ENCODE assay signal across 7 cellular contexts in genomic region chr4:176034498-176034897, GRCh38. TPM values are rescaled to one million over a fixed set of nuclear protein-coding genes. Genes with fewer than 3 reads are reported as not detected.
A peak's percentile ranks its signal among the peaks of the same experiment; 100 is the strongest.
DNase-seq lines count a peak whose midpoint lies in the region; ATAC-seq, FAIRE-seq and TF ChIP-seq lines count a peak whose summit lies in the region.

No MANE protein-coding gene starts in this region.

- DNase-seq in D721Med (ENCODE audit: insufficient read length, low spot score), result no peak
- peak; percentile 18 for DNase-seq in HTR-8/SVneo (ENCODE audit: insufficient read length, low spot score)
- peak; percentile 33 for DNase-seq in astrocyte (ENCODE audit: low read depth)
- peak; percentile 78 for DNase-seq in medulla oblongata (ENCODE audit: extremely low spot score)
- DNase-seq in NCI-H146 (lab: John Stamatoyannopoulos, UW), result no peak
- no peak for DNase-seq in cerebellar nuclear complex (lab: John Stamatoyannopoulos, UW)

- H3K9ac ChIP-seq in astrocyte (ENCODE audit: low read length), result peak overlapping the region; percentile 10

- no peaks in the 10 kb centered on the region for H3K79me2 ChIP-seq in astrocyte (ENCODE audit: insufficient read depth, low read length)

- no peaks in the 10 kb centered on the region for H3K27me3 Mint-ChIP-seq in astrocyte (ENCODE audit: low read depth, unreplicated experiment)
- H3K27me3 Mint-ChIP-seq in activated T-helper 17 cell treated with anti-CD3 and anti-CD28 coated beads, Interleukin-2, amount 50 U/mL, for 72 hours, result peaks cover 6% of the 10 kb centered on the region

- no peaks in the 10 kb centered on the region for H3K27me3 ChIP-seq in astrocyte (ENCODE audit: insufficient read depth, low read length)

- H3K4me1 ChIP-seq in astrocyte (ENCODE audit: insufficient read depth, low read length), result no peaks in the 10 kb centered on the region

- H3K36me3 Mint-ChIP-seq in astrocyte (ENCODE audit: low read depth, unreplicated experiment), result no peaks in the 10 kb centered on the region
- H3K36me3 Mint-ChIP-seq in activated T-helper 17 cell treated with anti-CD3 and anti-CD28 coated beads, Interleukin-2, amount 50 U/mL, for 72 hours (ENCODE audit: low read depth), result no peaks in the 10 kb centered on the region

- H3K36me3 ChIP-seq in astrocyte (ENCODE audit: insufficient read depth, low read length), result no peaks in the 10 kb centered on the region

- H2AFZ ChIP-seq in astrocyte (ENCODE audit: low read depth, low read length), result no peak overlapping the region

- peaks cover 2% of the 10 kb centered on the region for H3K9me3 Mint-ChIP-seq in astrocyte (ENCODE audit: unreplicated experiment)
- no peaks in the 10 kb centered on the region for H3K9me3 Mint-ChIP-seq in activated T-helper 17 cell treated with anti-CD3 and anti-CD28 coated beads, Interleukin-2, amount 50 U/mL, for 72 hours

- no peak overlapping the region for H3K4me2 ChIP-seq in astrocyte (ENCODE audit: low read length)

- ATAC-seq in activated T-helper 17 cell treated with anti-CD3 and anti-CD28 coated beads, Interleukin-2, amount 50 U/mL, for 72 hours (replicated peaks), result no peak

- H3K4me3 Mint-ChIP-seq in astrocyte (ENCODE audit: unreplicated experiment), result no peak overlapping the region
- no peak overlapping the region for H3K4me3 Mint-ChIP-seq in activated T-helper 17 cell treated with anti-CD3 and anti-CD28 coated beads, Interleukin-2, amount 50 U/mL, for 72 hours

- no peak overlapping the region for H3K4me3 ChIP-seq in astrocyte (ENCODE audit: insufficient read depth, low read depth, low read length)

- peak; percentile 68 for TF ChIP-seq CTCF in D721Med (IDR thresholded peaks at IDR 0.05; ENCODE audit: insufficient read depth, missing control alignments)
- peak; percentile 8 for TF ChIP-seq CTCF in astrocyte (IDR thresholded peaks at IDR 0.05; ENCODE audit: insufficient read depth, low read depth, low read length)

- no peaks in the 10 kb centered on the region for H3K4me1 Mint-ChIP-seq in astrocyte (ENCODE audit: low read depth, unreplicated experiment)
- H3K4me1 Mint-ChIP-seq in activated T-helper 17 cell treated with anti-CD3 and anti-CD28 coated beads, Interleukin-2, amount 50 U/mL, for 72 hours, result no peaks in the 10 kb centered on the region

- no peaks in the 10 kb centered on the region for H4K20me1 ChIP-seq in astrocyte (ENCODE audit: insufficient read depth, low read length)

- H3K9me3 ChIP-seq in astrocyte (ENCODE audit: insufficient read depth, low read depth, low read length), result no peaks in the 10 kb centered on the region

- H3K27ac ChIP-seq in astrocyte (ENCODE audit: low read depth, low read length), result no peak overlapping the region

- no peak overlapping the region for H3K27ac Mint-ChIP-seq in astrocyte (ENCODE audit: unreplicated experiment)
- no peak overlapping the region for H3K27ac Mint-ChIP-seq in activated T-helper 17 cell treated with anti-CD3 and anti-CD28 coated beads, Interleukin-2, amount 50 U/mL, for 72 hours

- no peak for FAIRE-seq in D721Med (lab: Jason Lieb, UNC)
- no peak for FAIRE-seq in HTR-8/SVneo (lab: Jason Lieb, UNC)
- no peak for FAIRE-seq in astrocyte (lab: Jason Lieb, UNC)

RNA-seq across cellular contexts. Expression of gene WDR17, which starts 31.1 kb away (rescaled TPM):
- total RNA-seq in astrocyte, result 1.8 and 2.0 TPM in 2 replicates
- 1 to 10 TPM; 1.3 to 2.9 TPM for total RNA-seq in activated T-helper 17 cell treated with anti-CD3 and anti-CD28 coated beads, Interleukin-2, amount 50 U/mL, for 72 hours

Comparison
In these comparisons a context has a peak if more than half of its experiments do, and no peak if none do; other contexts are left out.
1. DNase-seq: peak in HTR-8/SVneo (single experiment), astrocyte (single experiment) and medulla oblongata (single experiment); none in D721Med (single experiment), NCI-H146 (single experiment) and cerebellar nuclear complex (0 of 2).